In the genomic region with DNA sequence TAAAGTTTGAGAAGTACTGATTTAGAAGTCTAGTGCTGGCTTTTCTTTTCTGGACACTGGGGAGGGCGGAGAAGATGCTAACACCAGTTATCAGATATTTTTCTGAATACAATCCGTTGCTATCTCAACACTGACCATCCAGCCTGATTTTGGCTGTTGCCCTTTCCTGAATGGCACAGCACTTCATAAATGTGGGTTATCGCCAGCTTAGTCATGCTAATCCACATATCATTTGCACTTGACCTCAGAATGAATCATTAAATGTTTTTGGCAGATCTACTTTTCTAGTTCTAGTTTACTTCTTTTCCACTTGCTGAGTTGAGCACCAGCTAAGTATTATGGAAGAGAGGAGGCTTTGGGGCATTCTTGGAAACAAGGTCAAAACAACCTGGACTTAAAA, we compare ENCODE assay signal across 15 cellular contexts.
DNase-seq lines count a peak whose midpoint lies in the region; ATAC-seq and TF ChIP-seq lines count a peak whose summit lies in the region.
"Had no signal": no experiment of that assay in that cellular context is flagged by ENCODE, and none has a peak within 500 bp of the region (broad histone marks: within the 10 kb centered on the region; RNA-seq: fewer than 3 reads in every experiment).

No MANE protein-coding gene starts in this region.

- H3K4me1 ChIP-seq in mammary epithelial cell (ENCODE audit: insufficient read depth, low read length) (peaks cover 56% of the 10 kb centered on the region), smooth muscle cell (ENCODE audit: low read depth) (no peaks in the 10 kb centered on the region)
- H3K4me1 ChIP-seq: ascending aorta, psoas muscle had no signal

- no peaks in the 10 kb centered on the region for H3K27me3 ChIP-seq in mammary epithelial cell (ENCODE audit: insufficient read depth, low read length)
- H3K27me3 ChIP-seq in smooth muscle cell (ENCODE audit: low read depth), result no peaks in the 10 kb centered on the region
- H3K27me3 ChIP-seq: ascending aorta; BLaER1 treated with 17β-estradiol and CSF1 and Interleukin-3, amounts not matched to agents 10 nM and 100 nM had no signal

- peak overlapping the region; percentile 0 for H3K4me2 ChIP-seq in mammary epithelial cell (ENCODE audit: insufficient read depth, low read depth, low read length)
- H3K4me2 ChIP-seq in smooth muscle cell, result no peak overlapping the region
- H3K4me2 ChIP-seq: BLaER1 treated with 17β-estradiol and CSF1 and Interleukin-3, amounts not matched to agents 10 nM and 100 nM had no signal

- in situ Hi-C loops in Caki2 (cut with HindIII; ENCODE audit: low pct_unique_long_range_greater_than_20kb, low sequenced_read_pairs) (no loop called here), mammary epithelial cell (cut with MboI; ENCODE audit: low sequenced_read_pairs in 2 of 2) (loop anchor here in 1 of 2 donors (25.0 kb wide), 1 partner anchor 247 kb away; a partner anchor contains a TSS)

- no peak for TF ChIP-seq CTCF in mammary epithelial cell (conservative IDR thresholded peaks at IDR 0.05 in 1 of 2, IDR thresholded peaks at IDR 0.05 in 1 of 2; ENCODE audit: extremely low read depth in 1 of 2, insufficient read depth in 1 of 2, low read depth in 1 of 2, low read length in 2 of 2)
- no peak for TF ChIP-seq CTCF in smooth muscle cell (IDR thresholded peaks at IDR 0.05; ENCODE audit: borderline replicate concordance, insufficient read depth, poor library complexity, severe bottlenecking)

- H3K79me2 ChIP-seq in mammary epithelial cell (ENCODE audit: insufficient read depth, low read length) (no peaks in the 10 kb centered on the region), smooth muscle cell (ENCODE audit: low read depth) (no peaks in the 10 kb centered on the region)

- DNase-seq in Caki2 (ENCODE audit: low read depth), result peak; percentile 29
- peak; percentile 86 for DNase-seq in LHCN-M2 (ENCODE audit: low read depth)
- DNase-seq in mammary epithelial cell, result peak; percentile 59
- DNase-seq in kidney glomerular epithelial cell (lab: John Stamatoyannopoulos, UW), result peak; percentile 2
- DNase-seq in anterior cingulate cortex (lab: John Stamatoyannopoulos, UW), result no peak
- DNase-seq in OCI-M2 (lab: John Stamatoyannopoulos, UW; ENCODE audit: unreplicated experiment), result no peak
- DNase-seq in smooth muscle cell (lab: John Stamatoyannopoulos, UW; ENCODE audit: unreplicated experiment), result no peak
- DNase-seq: DMS79 treated with DMSO at 0.1 percent for 48 hours; effector memory CD4-positive, alpha-beta T cell; NCI-H1048; psoas muscle; SHP77 treated with DMSO at 0.1 percent for 48 hours had no signal

- H3K27ac ChIP-seq in mammary epithelial cell (ENCODE audit: insufficient read depth, low read depth, low read length) (peak overlapping the region; percentile 39), smooth muscle cell (ENCODE audit: low read depth) (no peak overlapping the region)
- H3K27ac ChIP-seq: ascending aorta; BLaER1 treated with 17β-estradiol and CSF1 and Interleukin-3, amounts not matched to agents 10 nM and 100 nM; psoas muscle had no signal

- dilution Hi-C loops in mammary epithelial cell (cut with HindIII; ENCODE audit: low sequenced_read_pairs), result no loop called here

- H3K9me3 ChIP-seq in mammary epithelial cell (replicated peaks; ENCODE audit: insufficient read depth, low read length) (no peaks in the 10 kb centered on the region), smooth muscle cell (replicated peaks; ENCODE audit: low read depth) (no peaks in the 10 kb centered on the region)
- H3K9me3 ChIP-seq: ascending aorta; BLaER1 treated with 17β-estradiol and CSF1 and Interleukin-3, amounts not matched to agents 10 nM and 100 nM; psoas muscle had no signal

- H3F3A ChIP-seq in smooth muscle cell (ENCODE audit: low read depth), result no peaks in the 10 kb centered on the region

- 0% methylated on average over 3 of the region's 3 CpGs for WGBS in mammary epithelial cell (ENCODE audit: low coverage, missing lambda C conversion rate)
- 38% methylated on average over 3 of the region's 3 CpGs for WGBS in smooth muscle cell (ENCODE audit: low lambda C conversion rate)

- H3K36me3 ChIP-seq in mammary epithelial cell (ENCODE audit: insufficient read depth, low read length) (no peaks in the 10 kb centered on the region), smooth muscle cell (ENCODE audit: low read depth) (no peaks in the 10 kb centered on the region)
- H3K36me3 ChIP-seq: ascending aorta; BLaER1 treated with 17β-estradiol and CSF1 and Interleukin-3, amounts not matched to agents 10 nM and 100 nM had no signal

- H4K20me1 ChIP-seq in mammary epithelial cell (ENCODE audit: insufficient read depth, low read length) (no peaks in the 10 kb centered on the region), smooth muscle cell (ENCODE audit: low read depth) (no peaks in the 10 kb centered on the region)
- H4K20me1 ChIP-seq: BLaER1 treated with 17β-estradiol and CSF1 and Interleukin-3, amounts not matched to agents 10 nM and 100 nM had no signal

- H3K4me3 ChIP-seq in mammary epithelial cell (replicated peaks in 1 of 3; ENCODE audit: insufficient read depth in 1 of 3, low read depth in 2 of 3, low read length in 3 of 3), result no peak overlapping the region
- no peak overlapping the region for H3K4me3 ChIP-seq in smooth muscle cell
- H3K4me3 ChIP-seq: ascending aorta; BLaER1 treated with 17β-estradiol and CSF1 and Interleukin-3, amounts not matched to agents 10 nM and 100 nM; psoas muscle had no signal

- no peak for ATAC-seq in HG02798 (IDR thresholded peaks at IDR 0.05; ENCODE audit: poor library complexity, unreplicated experiment)
- ATAC-seq: psoas muscle had no signal

- H2AFZ ChIP-seq in mammary epithelial cell (ENCODE audit: low read depth, low read length), result no peak overlapping the region
- H2AFZ ChIP-seq in smooth muscle cell (ENCODE audit: low read depth), result no peak overlapping the region

- BruUV-seq in mammary epithelial cell (replicated peaks; lab: Mats Ljungman, UMichigan), result no TSS peak

- H3K9ac ChIP-seq in mammary epithelial cell (ENCODE audit: insufficient read depth, low read length) (no peak overlapping the region), smooth muscle cell (ENCODE audit: low read depth) (no peak overlapping the region)
- H3K9ac ChIP-seq: BLaER1 treated with 17β-estradiol and CSF1 and Interleukin-3, amounts not matched to agents 10 nM and 100 nM had no signal

- CTCF ChIA-PET in mammary epithelial cell (lab: Charles Lee; ENCODE audit: low non-redundant PET), result interaction anchor here (0.7 kb wide), 1 partner anchor 45 kb away, joined by 3 read pairs; no protein-coding TSS in a partner anchor

- intact Hi-C loops in mammary epithelial cell (cut with micrococcal nuclease), result no loop called here

Comparison
In these comparisons a context has a peak if more than half of its experiments do, and no peak if none do; other contexts are left out.
1. DNase-seq: peak in Caki2 (single experiment), LHCN-M2 (single experiment), mammary epithelial cell (single experiment) and kidney glomerular epithelial cell (single experiment); none in anterior cingulate cortex (0 of 58), OCI-M2 (single experiment) and smooth muscle cell (single experiment).